17 cellular contexts compared by ENCODE assay signal in the genomic region with DNA sequence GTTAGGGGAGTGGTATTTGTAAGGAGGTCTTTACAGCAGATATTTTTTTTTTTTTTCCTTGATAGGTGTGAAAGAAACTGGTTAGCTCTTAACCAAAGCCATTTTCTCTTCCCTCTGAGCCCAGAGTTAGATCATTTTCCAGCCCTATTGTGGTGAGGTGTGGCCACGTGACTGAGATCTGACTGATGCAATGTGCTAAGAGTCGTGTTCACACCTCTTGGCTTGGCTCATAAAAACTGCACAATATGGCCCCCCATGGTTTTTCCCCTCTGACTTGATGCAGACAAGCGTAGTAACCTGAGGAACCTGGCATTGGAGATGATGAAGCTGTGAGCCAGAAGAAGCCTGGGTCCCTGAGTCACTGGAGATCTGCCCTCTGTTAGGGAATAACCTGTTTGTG.
"Had no signal": no experiment of that assay in that cellular context is flagged by ENCODE, and none has a peak within 500 bp of the region (broad histone marks: within the 10 kb centered on the region; RNA-seq: fewer than 3 reads in every experiment).

No MANE protein-coding gene starts in this region.

- ATAC-seq: heart right ventricle, left ventricle myocardium superior, mucosa of descending colon had no signal

- DNase-seq: activated B cell treated with CpG ODN at 0.5 μM for 24 hours; activated CD4-positive, alpha-beta memory T cell treated with anti-CD3 and anti-CD28 coated beads for 36 hours; activated CD4-positive, alpha-beta T cell treated with anti-CD3 and anti-CD28 coated beads for 4 hours; activated naive CD8-positive, alpha-beta T cell treated with anti-CD3 and anti-CD28 coated beads for 36 hours; activated T-cell treated with anti-CD3 and anti-CD28 coated beads for 4 hours; amniotic stem cell; erythroblast; heart right ventricle; kidney glomerular epithelial cell; left ventricle myocardium superior; mucosa of descending colon; naive B cell; stimulated activated CD4-positive, alpha-beta T cell treated with anti-CD3 and anti-CD28 coated beads, Interleukin-12 subunit alpha, Interleukin-12 subunit beta, amount 100 ng/mL, for 4 hours; stimulated activated CD4-positive, alpha-beta T cell treated with anti-CD3 and anti-CD28 coated beads, Interleukin-1b, Interleukin-23, amount 100 ng/mL, for 48 hours; stimulated activated CD8-positive, alpha-beta memory T cell treated with anti-CD3 and anti-CD28 coated beads, Interleukin-4, amount 100 ng/mL, for 48 hours; stimulated activated naive CD4-positive, alpha-beta T cell; thyroid gland had no signal
